In the genomic region with DNA sequence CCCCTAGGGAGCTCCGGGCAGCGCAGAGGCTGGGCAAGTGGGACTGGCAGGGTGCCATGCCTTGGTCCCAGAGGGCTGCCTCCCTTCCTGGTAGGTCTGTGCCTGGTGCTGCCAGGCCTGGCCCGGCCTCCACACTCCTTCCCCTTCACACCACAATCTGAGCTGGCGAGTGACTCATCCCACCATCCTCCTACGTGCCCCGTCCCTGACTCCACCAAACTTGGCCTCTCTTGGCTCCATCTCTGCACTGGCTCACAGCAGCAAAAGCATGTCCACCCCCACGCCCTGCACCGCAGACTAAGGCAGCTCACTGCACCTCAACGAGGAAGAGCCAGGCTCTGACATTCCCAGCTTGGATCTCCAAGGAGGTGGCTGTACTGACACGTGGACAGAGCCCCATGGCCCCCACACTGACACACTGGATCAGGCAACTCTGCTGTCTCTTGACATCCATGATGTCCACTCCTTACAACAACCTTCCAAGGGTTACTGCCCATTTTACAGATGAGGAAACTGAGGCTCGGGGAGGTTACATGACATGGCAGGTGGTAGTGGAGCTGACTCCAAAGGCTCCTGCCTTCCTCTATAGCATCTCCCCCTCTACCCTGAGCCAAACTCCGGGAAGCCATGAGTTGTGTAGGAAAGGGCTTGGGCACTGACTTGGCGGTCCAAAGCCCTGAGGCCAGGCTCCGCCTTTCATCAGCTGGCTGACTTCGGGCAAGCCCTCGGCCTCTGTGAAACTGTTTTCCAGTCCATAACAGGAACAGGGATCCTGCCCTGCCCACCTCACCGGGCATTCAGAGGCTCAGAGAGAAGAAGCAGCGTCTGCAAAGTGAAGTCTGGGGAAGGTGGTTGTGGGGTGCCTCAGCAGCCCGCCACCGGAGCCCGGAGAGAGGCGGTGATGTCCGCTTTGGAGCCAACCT, we compare ENCODE assay signal across 9 cellular contexts. TPM values are rescaled to one million over a fixed set of nuclear protein-coding genes. Genes with fewer than 3 reads are reported as not detected.
A peak's percentile ranks its signal among the peaks of the same experiment; 100 is the strongest.
DNase-seq lines count a peak whose midpoint lies in the region; ATAC-seq and TF ChIP-seq lines count a peak whose summit lies in the region.
"Had no signal": no experiment of that assay in that cellular context is flagged by ENCODE, and none has a peak within 500 bp of the region (broad histone marks: within the 10 kb centered on the region; RNA-seq: fewer than 3 reads in every experiment).

No MANE protein-coding gene starts in this region.

- ATAC-seq in heart right ventricle (peak in 7 of 8 donors; percentile 24 to 83 (median 50)), HG02852 (IDR thresholded peaks at IDR 0.05; ENCODE audit: unreplicated experiment) (no peak), left lobe of liver (no peak)

- peaks cover 37% of the 10 kb centered on the region for H3K27me3 Mint-ChIP-seq in activated naive CD4-positive, alpha-beta T cell treated with anti-CD3 and anti-CD28 coated beads, Interleukin-2, amount 10 ng/mL, durations not matched to agents 7 days and 5 days

- peak; percentile 94 for DNase-seq in GM03348 (ENCODE audit: low spot score)
- DNase-seq in NT2/D1 (ENCODE audit: low read depth, low spot score), result no peak
- peak; percentile 34 for DNase-seq in activated naive CD4-positive, alpha-beta T cell treated with anti-CD3 and anti-CD28 coated beads, Interleukin-2, amount 10 ng/mL, durations not matched to agents 7 days and 5 days
- DNase-seq in heart right ventricle, result peak; percentile 11 to 37
- DNase-seq in skeletal muscle cell (ENCODE audit: low read depth), result peak; percentile 98
- no peak for DNase-seq in RPMI8226
- DNase-seq in left lobe of liver (ENCODE audit: low spot score), result no peak

- H3K4me1 ChIP-seq in NT2/D1 (ENCODE audit: insufficient read depth, insufficient read length), result peaks cover 16% of the 10 kb centered on the region
- H3K4me1 ChIP-seq in heart right ventricle, result peaks cover 0 to 22% (median 16%) of the 10 kb centered on the region in 9 donors

- TF ChIP-seq CTCF in heart right ventricle (IDR thresholded peaks at IDR 0.05), result no peak

- peaks cover 4% of the 10 kb centered on the region for H3K9me3 Mint-ChIP-seq in activated naive CD4-positive, alpha-beta T cell treated with anti-CD3 and anti-CD28 coated beads, Interleukin-2, amount 10 ng/mL, durations not matched to agents 7 days and 5 days

- H3K4me3 Mint-ChIP-seq in activated naive CD4-positive, alpha-beta T cell treated with anti-CD3 and anti-CD28 coated beads, Interleukin-2, amount 10 ng/mL, durations not matched to agents 7 days and 5 days, result no peak overlapping the region

- no peak overlapping the region for H3K27ac Mint-ChIP-seq in activated naive CD4-positive, alpha-beta T cell treated with anti-CD3 and anti-CD28 coated beads, Interleukin-2, amount 10 ng/mL, durations not matched to agents 7 days and 5 days

- no peaks in the 10 kb centered on the region for H3K36me3 ChIP-seq in NT2/D1 (ENCODE audit: insufficient read depth, insufficient read length, low read length)
- H3K36me3 ChIP-seq in heart right ventricle, result no peaks in the 10 kb centered on the region

- CTCF ChIA-PET in activated naive CD4-positive, alpha-beta T cell treated with anti-CD3 and anti-CD28 coated beads, Interleukin-2, amount 10 ng/mL, durations not matched to agents 7 days and 5 days (lab: Charles Lee), result interaction anchor here (0.6 to 6.8 kb wide), 45 partner anchors 8 to 1286 kb away, joined by 3 to 165 read pairs (median 5); partner anchors contain the start of genes GAST and KRT9

- peak overlapping the region in 1 of 10 donors; percentile 54 for H3K27ac ChIP-seq in heart right ventricle

- H3K36me3 Mint-ChIP-seq in activated naive CD4-positive, alpha-beta T cell treated with anti-CD3 and anti-CD28 coated beads, Interleukin-2, amount 10 ng/mL, durations not matched to agents 7 days and 5 days, result no peaks in the 10 kb centered on the region

- peaks cover 23% of the 10 kb centered on the region for H3K4me1 Mint-ChIP-seq in activated naive CD4-positive, alpha-beta T cell treated with anti-CD3 and anti-CD28 coated beads, Interleukin-2, amount 10 ng/mL, durations not matched to agents 7 days and 5 days

- H3K4me3 ChIP-seq in NT2/D1 (ENCODE audit: insufficient read length, low read depth), result no peak overlapping the region
- peak overlapping the region in 9 of 10 donors; percentile 10 to 39 (median 30) for H3K4me3 ChIP-seq in heart right ventricle
- H3K4me3 ChIP-seq in skeletal muscle cell (ENCODE audit: low read depth, low read length), result no peak overlapping the region

- 31 to 34% methylated on average over 23 of the region's 23 CpGs for WGBS in heart right ventricle, 2 donors

- intact Hi-C loops in heart right ventricle (cut with DNase I), result loop anchor here (2.0 to 10.0 kb wide), 14 partner anchors 99 to 751 kb away; partner anchors contain the start of gene KRT28 (in 1 of the 10)

- peak overlapping the region; percentile 37 for H3K9ac ChIP-seq in NT2/D1 (ENCODE audit: insufficient read length, low read depth)

- H3K27me3 ChIP-seq in NT2/D1 (ENCODE audit: insufficient read depth, insufficient read length) (no peaks in the 10 kb centered on the region), heart right ventricle (peaks cover 0 to 31% (median 8%) of the 10 kb centered on the region in 7 donors)

- H3K9me3 ChIP-seq in NT2/D1 (ENCODE audit: insufficient read depth, low read length) (no peaks in the 10 kb centered on the region), heart right ventricle (peaks cover 0 to 9% (median 0%) of the 10 kb centered on the region in 11 donors)

RNA-seq across cellular contexts. Expression of gene KRT19, which starts 20.1 kb away (rescaled TPM):
- total RNA-seq in heart right ventricle (1 to 10 TPM in 3 of 10 donors, under 1 TPM in 7; 0.37 to 5.7 (median 0.77) TPM), left lobe of liver (5.7 TPM)
- 1 to 10 TPM; 1.2 to 1.7 TPM for polyA plus RNA-seq in heart right ventricle
- total RNA-seq: T-helper 2 cell treated with Interferon-gamma antibody and Interleukin-4, amounts not matched to agents 100 ng/mL and 5 ng/mL, for 36 hours had no signal

RNA-seq across cellular contexts. Expression of gene KRT9, which starts 23.7 kb away (rescaled TPM):
- total RNA-seq in heart right ventricle (not detected), left lobe of liver (not detected)
- not detected for polyA plus RNA-seq in heart right ventricle
- total RNA-seq: T-helper 2 cell treated with Interferon-gamma antibody and Interleukin-4, amounts not matched to agents 100 ng/mL and 5 ng/mL, for 36 hours had no signal

RNA-seq across cellular contexts. Expression of gene KRT15, which starts 29.5 kb away (rescaled TPM):
- under 1 TPM in 1 of 10 donors, not detected in 9; 0.07 TPM for total RNA-seq in heart right ventricle
- polyA plus RNA-seq in heart right ventricle, result under 1 TPM in 1 of 2 donors, not detected in 1; 0.22 TPM
- 0.15 TPM for total RNA-seq in left lobe of liver
- total RNA-seq: T-helper 2 cell treated with Interferon-gamma antibody and Interleukin-4, amounts not matched to agents 100 ng/mL and 5 ng/mL, for 36 hours had no signal

RNA-seq across cellular contexts. Expression of gene KRT14, which starts 38.5 kb away (rescaled TPM):
- total RNA-seq in heart right ventricle (not detected), left lobe of liver (not detected)
- polyA plus RNA-seq in heart right ventricle, result under 1 TPM in 1 of 2 donors, not detected in 1; 0.30 TPM
- total RNA-seq: T-helper 2 cell treated with Interferon-gamma antibody and Interleukin-4, amounts not matched to agents 100 ng/mL and 5 ng/mL, for 36 hours had no signal

RNA-seq across cellular contexts. Expression of gene KRT13, which starts 42.8 kb away (rescaled TPM):
- not detected for total RNA-seq in heart right ventricle
- polyA plus RNA-seq in heart right ventricle, result 1 to 10 TPM in 1 of 2 donors, not detected in 1; 6.7 TPM
- total RNA-seq in left lobe of liver, result not detected
- total RNA-seq: T-helper 2 cell treated with Interferon-gamma antibody and Interleukin-4, amounts not matched to agents 100 ng/mL and 5 ng/mL, for 36 hours had no signal

Comparison
In these comparisons a context has a peak if more than half of its experiments do, and no peak if none do; other contexts are left out.
1. DNase-seq: peak in GM03348 (single experiment), activated naive CD4-positive, alpha-beta T cell treated with anti-CD3 and anti-CD28 coated beads, Interleukin-2, amount 10 ng/mL, durations not matched to agents 7 days and 5 days (single experiment), heart right ventricle (2 of 2) and skeletal muscle cell (single experiment); none in NT2/D1 (single experiment), RPMI8226 (single experiment) and left lobe of liver (single experiment).
2. H3K4me3 ChIP-seq: peak in heart right ventricle (9 of 10); none in NT2/D1 (single experiment) and skeletal muscle cell (single experiment).
3. ATAC-seq: peak in heart right ventricle (7 of 8); none in HG02852 (single experiment) and left lobe of liver (single experiment).